14 cellular contexts compared by ENCODE assay signal in the genomic region with DNA sequence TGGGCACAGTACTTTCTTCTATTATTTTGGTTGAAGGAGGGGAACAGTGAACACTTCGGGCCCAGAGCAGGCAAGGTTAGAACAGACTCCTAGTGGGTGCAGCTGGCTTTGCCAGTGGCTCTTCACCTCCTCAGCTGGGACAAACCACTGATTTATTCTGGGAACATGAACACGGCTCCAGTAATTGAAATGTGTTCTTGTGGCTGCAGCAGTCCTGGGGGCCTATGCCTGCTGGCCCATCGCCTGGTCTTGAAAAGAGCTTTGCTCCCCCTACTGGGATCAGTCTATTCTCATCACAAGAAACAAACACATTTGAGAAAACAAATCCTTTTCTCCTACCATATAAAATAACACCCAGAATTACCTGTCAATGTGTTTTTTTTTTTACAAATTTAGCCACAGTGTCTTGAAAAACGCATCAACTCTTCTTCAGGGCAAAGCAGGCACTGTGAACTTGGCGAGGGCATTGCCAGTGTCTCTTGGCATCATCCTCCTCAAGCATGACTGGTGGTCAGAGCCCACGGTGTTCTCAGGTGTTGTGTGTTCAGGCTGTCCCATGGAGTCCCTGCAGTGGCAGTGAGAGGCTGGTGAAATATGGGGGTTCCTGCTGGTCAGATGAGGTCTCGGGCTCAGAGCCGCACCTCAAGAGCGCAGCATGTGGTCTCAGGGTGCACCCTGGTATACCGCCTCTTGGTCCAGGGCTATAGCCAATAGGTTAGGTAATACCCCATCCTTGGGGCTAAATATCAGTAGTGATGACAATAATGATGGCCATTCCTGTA. TPM values are rescaled to one million over a fixed set of nuclear protein-coding genes. Genes with fewer than 3 reads are reported as not detected.
A peak's percentile ranks its signal among the peaks of the same experiment; 100 is the strongest.
DNase-seq lines count a peak whose midpoint lies in the region; ATAC-seq and TF ChIP-seq lines count a peak whose summit lies in the region.
"Had no signal": no experiment of that assay in that cellular context is flagged by ENCODE, and none has a peak within 500 bp of the region (broad histone marks: within the 10 kb centered on the region; RNA-seq: fewer than 3 reads in every experiment).

No MANE protein-coding gene starts in this region.

- no peak overlapping the region for H3K27ac Mint-ChIP-seq in chondrocyte (ENCODE audit: unreplicated experiment)
- H3K27ac Mint-ChIP-seq: activated T-helper 2 cell treated with anti-CD3 and anti-CD28 coated beads, Interferon-gamma antibody, Interleukin-2, Interleukin-4, amounts not matched to agents 10 μg/mL and 5 μg/mL and 100 μg/mL, durations not matched to agents 14 hours and 24 hours and 36 hours; type B pancreatic cell had no signal

- no peak overlapping the region for H3K4me3 ChIP-seq in vagina
- H3K4me3 ChIP-seq: coronary artery, MG63 had no signal

- DNase-seq in Right ventricle myocardium inferior (ENCODE audit: missing footprints) (no peak), cardiac septum (ENCODE audit: low spot score) (no peak), chondrocyte (ENCODE audit: low spot score) (no peak), vagina (ENCODE audit: extremely low spot score in 2 of 2) (peak; percentile 43 to 83), NCI-H1048 (lab: John Stamatoyannopoulos, UW) (no peak), dermis blood vessel endothelial cell (no peak), HuH-7 (ENCODE audit: low spot score) (no peak)
- DNase-seq: DMS 273 treated with DMSO at 0.1 percent for 48 hours, MG63, NCI-H526 had no signal

- no peaks in the 10 kb centered on the region for H3K4me1 ChIP-seq in vagina

- intact Hi-C loops in Right ventricle myocardium inferior (cut with DNase I): loop anchor here (5.0 kb wide), 1 partner anchor 46 kb away; no protein-coding TSS in a partner anchor
- intact Hi-C loops in cardiac septum (cut with DNase I): loop anchor here (5.0 kb wide), 1 partner anchor 41 kb away; no protein-coding TSS in a partner anchor
- intact Hi-C loops in vagina (cut with DNase I): no loop called here

- no peaks in the 10 kb centered on the region for H3K36me3 ChIP-seq in vagina
- H3K36me3 ChIP-seq: MG63 had no signal

- H3K36me3 Mint-ChIP-seq in chondrocyte (ENCODE audit: low read depth): peaks cover 6% of the 10 kb centered on the region

- H3K9me3 Mint-ChIP-seq in chondrocyte (ENCODE audit: low read depth): peaks cover 6% of the 10 kb centered on the region
- H3K9me3 Mint-ChIP-seq: type B pancreatic cell had no signal

- ATAC-seq in Right ventricle myocardium inferior: peak; percentile 80

- H3K27ac ChIP-seq in layer of hippocampus (ENCODE audit: low read depth, low read length) (peak overlapping the region; percentile 40), vagina (no peak overlapping the region)
- H3K27ac ChIP-seq: coronary artery had no signal

- no peaks in the 10 kb centered on the region for H3K27me3 ChIP-seq in layer of hippocampus (ENCODE audit: control insufficient read depth, insufficient read depth, low read length)
- no peaks in the 10 kb centered on the region for H3K27me3 ChIP-seq in vagina
- H3K27me3 ChIP-seq: MG63 had no signal

- peaks cover 4% of the 10 kb centered on the region for H3K4me1 Mint-ChIP-seq in chondrocyte (ENCODE audit: low read depth)

- no peak overlapping the region for H3K4me3 Mint-ChIP-seq in chondrocyte (ENCODE audit: unreplicated experiment)
- H3K4me3 Mint-ChIP-seq: type B pancreatic cell had no signal

- peak; percentile 73 for TF ChIP-seq CTCF in chondrocyte (IDR thresholded peaks at IDR 0.05)
- TF ChIP-seq CTCF in vagina (IDR thresholded peaks at IDR 0.05): no peak

- no peaks in the 10 kb centered on the region for H3K27me3 Mint-ChIP-seq in chondrocyte (ENCODE audit: low read depth)
- H3K27me3 Mint-ChIP-seq: type B pancreatic cell had no signal

- no peaks in the 10 kb centered on the region for H3K9me3 ChIP-seq in vagina

- TF ChIP-seq POLR2A in vagina (IDR thresholded peaks at IDR 0.05): no peak

RNA-seq across cellular contexts. Expression of gene RNF144A, which starts 51.3 kb away (rescaled TPM):
- total RNA-seq in Right ventricle myocardium inferior (16.9 TPM), cardiac septum (11.7 TPM), chondrocyte (7.2 to 10.9 TPM (median 9.5 TPM) in 3 replicates), vagina (17.2 TPM), dermis blood vessel endothelial cell (23.6 and 25.2 TPM in 2 replicates)

Comparison
In these comparisons a context has a peak if more than half of its experiments do, and no peak if none do; other contexts are left out.
1. DNase-seq: peak in vagina (2 of 2); none in Right ventricle myocardium inferior (single experiment), cardiac septum (single experiment), chondrocyte (single experiment), NCI-H1048 (single experiment), dermis blood vessel endothelial cell (single experiment) and HuH-7 (single experiment).